Comparison of ENCODE assay signal across 20 cellular contexts in the genomic region with DNA sequence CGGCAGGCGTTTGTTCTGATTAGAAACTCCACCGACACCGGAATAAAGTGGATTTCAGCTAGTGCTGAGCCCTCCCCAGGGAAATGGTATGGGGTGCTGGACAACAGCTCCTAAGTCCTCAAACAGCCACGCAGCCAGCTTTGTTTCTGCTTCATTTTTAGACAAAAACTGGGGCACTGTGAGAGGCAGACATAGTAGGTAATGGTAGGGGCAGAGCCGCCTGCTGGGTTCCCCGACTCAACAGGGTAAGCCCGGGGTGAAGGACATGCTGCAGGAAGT.
"Had no signal": no experiment of that assay in that cellular context is flagged by ENCODE, and none has a peak within 500 bp of the region (broad histone marks: within the 10 kb centered on the region; RNA-seq: fewer than 3 reads in every experiment).

No MANE protein-coding gene starts in this region.

- DNase-seq: activated CD4-positive, alpha-beta T cell treated with anti-CD3 and anti-CD28 coated beads for 1 hour; activated CD4-positive, alpha-beta T cell treated with anti-CD3 and anti-CD28 coated beads, Interleukin-2, amount 50 U/mL, for 1 hour; activated naive CD4-positive, alpha-beta T cell; activated T-cell treated with anti-CD3 and anti-CD28 coated beads, Interleukin-2, amount 50 U/mL, for 24 hours; dorsolateral prefrontal cortex; esophagus squamous epithelium; gastrocnemius medialis; hypothalamus; natural killer cell; retina; stimulated activated CD4-positive, alpha-beta T cell treated with anti-CD3 and anti-CD28 coated beads, Interleukin-4, amount 100 ng/mL, for 1 hour; stimulated activated naive CD4-positive, alpha-beta T cell treated with Interleukin-2 at 50 U/mL for 16 hours; trophoblast cell; WERI-Rb-1 had no signal

- H3K4me1 ChIP-seq: adrenal gland, esophagus squamous epithelium, gastrocnemius medialis had no signal

- H3K27ac Mint-ChIP-seq: activated naive CD8-positive, alpha-beta T cell; activated T-cell treated with anti-CD3 and anti-CD28 coated beads, Interleukin-2, amount 50 U/mL, for 24 hours; activated T-helper 2 cell treated with anti-CD3 and anti-CD28 coated beads, Interferon-gamma antibody, Interleukin-2, Interleukin-4, amounts not matched to agents 10 μg/mL and 5 μg/mL and 100 μg/mL, durations not matched to agents 14 hours and 24 hours and 36 hours; progenitor cell of endocrine pancreas; T-cell had no signal

- H3K27me3 Mint-ChIP-seq: activated naive CD8-positive, alpha-beta T cell; activated T-cell treated with anti-CD3 and anti-CD28 coated beads, Interleukin-2, amount 50 U/mL, for 24 hours; central memory CD8-positive, alpha-beta T cell; progenitor cell of endocrine pancreas; T-cell had no signal

- H3K27me3 ChIP-seq: adrenal gland, dorsolateral prefrontal cortex, esophagus squamous epithelium, gastrocnemius medialis had no signal

- H3K9me3 ChIP-seq: adrenal gland, esophagus squamous epithelium, gastrocnemius medialis had no signal

- ATAC-seq: gastrocnemius medialis, T-cell had no signal

- H3K27ac ChIP-seq: adrenal gland, dorsolateral prefrontal cortex, gastrocnemius medialis, WERI-Rb-1 had no signal

- H3K4me3 Mint-ChIP-seq: activated naive CD8-positive, alpha-beta T cell; activated T-cell treated with anti-CD3 and anti-CD28 coated beads, Interleukin-2, amount 50 U/mL, for 24 hours; central memory CD8-positive, alpha-beta T cell; natural killer cell; T-cell had no signal

- H3K4me3 ChIP-seq: adrenal gland, dorsolateral prefrontal cortex, esophagus squamous epithelium, gastrocnemius medialis had no signal

- H3K9me3 Mint-ChIP-seq: central memory CD8-positive, alpha-beta T cell; natural killer cell had no signal
